Comparison of ENCODE assay signal across 28 cellular contexts in the genomic region with DNA sequence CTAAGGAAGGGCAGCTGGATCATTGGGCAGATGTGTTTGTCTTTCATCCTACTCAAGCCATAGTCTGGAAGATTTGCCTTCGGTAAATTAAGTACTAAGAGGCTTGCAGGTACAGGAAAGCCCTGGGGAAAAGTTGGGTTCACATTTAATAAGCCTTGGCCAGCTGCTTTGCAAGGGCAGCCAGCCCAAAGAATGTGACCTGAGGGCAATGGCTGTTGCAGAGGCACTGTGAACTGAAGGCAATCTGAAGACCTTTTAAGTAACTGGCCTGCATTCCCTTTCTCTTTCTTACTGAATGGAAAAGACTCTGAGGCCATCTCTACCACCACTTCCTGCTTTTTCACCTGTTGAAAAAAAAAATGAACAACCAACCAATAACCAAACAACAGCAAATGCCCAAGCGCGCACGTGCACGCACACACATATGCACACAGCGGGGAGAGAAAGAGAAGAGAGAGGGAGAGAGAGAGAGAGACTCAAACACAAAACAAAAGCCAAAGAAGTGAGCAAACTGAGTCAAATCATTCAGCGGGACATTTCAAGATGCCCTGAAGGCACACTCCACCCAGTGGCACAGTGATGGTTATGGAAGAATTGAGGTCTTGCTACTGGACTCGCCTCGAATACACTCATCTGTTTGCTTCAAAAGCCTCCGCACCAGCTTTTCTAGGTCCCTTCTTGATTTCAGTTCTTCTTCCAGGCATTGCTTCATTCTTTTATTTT. TPM values are rescaled to one million over a fixed set of nuclear protein-coding genes. Genes with fewer than 3 reads are reported as not detected.
A peak's percentile ranks its signal among the peaks of the same experiment; 100 is the strongest.
DNase-seq lines count a peak whose midpoint lies in the region; ATAC-seq, FAIRE-seq and TF ChIP-seq lines count a peak whose summit lies in the region.
"Had no signal": no experiment of that assay in that cellular context is flagged by ENCODE, and none has a peak within 500 bp of the region (broad histone marks: within the 10 kb centered on the region; RNA-seq: fewer than 3 reads in every experiment).

No MANE protein-coding gene starts in this region.

- FAIRE-seq in astrocyte (lab: Jason Lieb, UNC): peak; percentile 59

- TF ChIP-seq CTCF in astrocyte (IDR thresholded peaks at IDR 0.05; ENCODE audit: insufficient read depth, low read depth, low read length) (no peak), psoas muscle (IDR thresholded peaks at IDR 0.05) (no peak)

- peaks cover 10% of the 10 kb centered on the region for H3K36me3 ChIP-seq in CD4-positive, alpha-beta memory T cell (ENCODE audit: insufficient read depth, low read length)
- H3K36me3 ChIP-seq in SJCRH30 (no peaks in the 10 kb centered on the region), astrocyte (ENCODE audit: insufficient read depth, low read length) (no peaks in the 10 kb centered on the region), psoas muscle (ENCODE audit: insufficient read depth in 1 of 2, low read depth in 1 of 2) (peaks cover 0 to 72% of the 10 kb centered on the region in 2 donors)
- H3K36me3 ChIP-seq: cardiac muscle cell had no signal

- H3K27ac Mint-ChIP-seq in activated CD8-positive, alpha-beta memory T cell treated with anti-CD3 and anti-CD28 coated beads, Interleukin-2, amount 10 ng/mL, durations not matched to agents 7 days and 5 days: peak overlapping the region; percentile 68
- peak overlapping the region; percentile 74 to 93 (median 86) for H3K27ac Mint-ChIP-seq in CD4-positive, alpha-beta memory T cell
- no peak overlapping the region for H3K27ac Mint-ChIP-seq in astrocyte (ENCODE audit: unreplicated experiment)

- no peak overlapping the region for H2AFZ ChIP-seq in astrocyte (ENCODE audit: low read depth, low read length)

- peaks cover 88% of the 10 kb centered on the region for H3K36me3 Mint-ChIP-seq in activated CD8-positive, alpha-beta memory T cell treated with anti-CD3 and anti-CD28 coated beads, Interleukin-2, amount 10 ng/mL, durations not matched to agents 7 days and 5 days
- peaks cover 47 to 68% of the 10 kb centered on the region in 2 donors for H3K36me3 Mint-ChIP-seq in CD4-positive, alpha-beta memory T cell
- H3K36me3 Mint-ChIP-seq in astrocyte (ENCODE audit: low read depth, unreplicated experiment): peaks cover 8% of the 10 kb centered on the region

- no peaks in the 10 kb centered on the region for H3K79me2 ChIP-seq in astrocyte (ENCODE audit: insufficient read depth, low read length)

- no peak overlapping the region for H3K4me2 ChIP-seq in astrocyte (ENCODE audit: low read length)
- H3K4me2 ChIP-seq: BLaER1 had no signal

- no peaks in the 10 kb centered on the region for H4K20me1 ChIP-seq in astrocyte (ENCODE audit: insufficient read depth, low read length)

- POLR2A ChIA-PET in CD4-positive, alpha-beta memory T cell (lab: Charles Lee; ENCODE audit: partially characterized antibody): interaction anchor here (1.3 to 14.8 kb wide), 6 partner anchors 8 to 39 kb away, joined by 5 to 163 read pairs (median 18); no protein-coding TSS in a partner anchor

- WGBS in psoas muscle, 3 donors: 82 to 91% (median 88%) methylated on average over 10 of the region's 10 CpGs

- H3K4me1 Mint-ChIP-seq in activated CD8-positive, alpha-beta memory T cell treated with anti-CD3 and anti-CD28 coated beads, Interleukin-2, amount 10 ng/mL, durations not matched to agents 7 days and 5 days: peaks cover 53% of the 10 kb centered on the region
- H3K4me1 Mint-ChIP-seq in CD4-positive, alpha-beta memory T cell: peaks cover 55 to 96% (median 76%) of the 10 kb centered on the region in 4 donors
- H3K4me1 Mint-ChIP-seq in astrocyte (ENCODE audit: low read depth, unreplicated experiment): peaks cover 3% of the 10 kb centered on the region

- peaks cover 95% of the 10 kb centered on the region for H3K4me1 ChIP-seq in CD4-positive, alpha-beta memory T cell (ENCODE audit: insufficient read depth, low read length)
- no peaks in the 10 kb centered on the region for H3K4me1 ChIP-seq in SJCRH30
- no peaks in the 10 kb centered on the region for H3K4me1 ChIP-seq in astrocyte (ENCODE audit: insufficient read depth, low read length)
- H3K4me1 ChIP-seq in psoas muscle: no peaks in the 10 kb centered on the region

- no peak overlapping the region for H3K9ac ChIP-seq in astrocyte (ENCODE audit: low read length)
- H3K9ac ChIP-seq: BLaER1 had no signal

- H3K27ac ChIP-seq in CD4-positive, alpha-beta memory T cell (ENCODE audit: low read depth, low read length): no peak overlapping the region
- H3K27ac ChIP-seq in SJCRH30 (no peak overlapping the region), astrocyte (ENCODE audit: low read depth, low read length) (no peak overlapping the region), psoas muscle (no peak overlapping the region)
- H3K27ac ChIP-seq: BLaER1, cardiac muscle cell had no signal

- H3K27me3 ChIP-seq in CD4-positive, alpha-beta memory T cell (ENCODE audit: insufficient read depth, low read length): no peaks in the 10 kb centered on the region
- no peaks in the 10 kb centered on the region for H3K27me3 ChIP-seq in SJCRH30
- H3K27me3 ChIP-seq in astrocyte (ENCODE audit: insufficient read depth, low read length): no peaks in the 10 kb centered on the region
- H3K27me3 ChIP-seq in psoas muscle (ENCODE audit: insufficient read depth in 3 of 3, low read length in 2 of 3): no peaks in the 10 kb centered on the region
- H3K27me3 ChIP-seq: cardiac muscle cell, spleen had no signal

- intact Hi-C loops in CD4-positive, alpha-beta memory T cell (cut with micrococcal nuclease): no loop called here
- intact Hi-C loops in psoas muscle (cut with DNase I): no loop called here

- H3K27me3 Mint-ChIP-seq in activated CD8-positive, alpha-beta memory T cell treated with anti-CD3 and anti-CD28 coated beads, Interleukin-2, amount 10 ng/mL, durations not matched to agents 7 days and 5 days: no peaks in the 10 kb centered on the region
- H3K27me3 Mint-ChIP-seq in CD4-positive, alpha-beta memory T cell: no peaks in the 10 kb centered on the region
- H3K27me3 Mint-ChIP-seq in astrocyte (ENCODE audit: low read depth, unreplicated experiment): peaks cover 2% of the 10 kb centered on the region
- H3K27me3 Mint-ChIP-seq: naive B cell had no signal

- CTCF ChIA-PET in activated CD8-positive, alpha-beta memory T cell treated with anti-CD3 and anti-CD28 coated beads, Interleukin-2, amount 10 ng/mL, durations not matched to agents 7 days and 5 days (lab: Charles Lee): interaction anchor here (1.9 kb wide), 1 partner anchor 58 kb away, joined by 5 read pairs; no protein-coding TSS in a partner anchor
- CTCF ChIA-PET in CD4-positive, alpha-beta memory T cell (lab: Charles Lee; ENCODE audit: partially characterized antibody): no interaction called here

- peaks cover 6% of the 10 kb centered on the region for H3K9me3 Mint-ChIP-seq in activated CD8-positive, alpha-beta memory T cell treated with anti-CD3 and anti-CD28 coated beads, Interleukin-2, amount 10 ng/mL, durations not matched to agents 7 days and 5 days (ENCODE audit: low read depth)
- H3K9me3 Mint-ChIP-seq in CD4-positive, alpha-beta memory T cell: peaks cover 0 to 6% (median 0%) of the 10 kb centered on the region in 8 donors
- H3K9me3 Mint-ChIP-seq in astrocyte (ENCODE audit: unreplicated experiment): peaks cover 5% of the 10 kb centered on the region
- H3K9me3 Mint-ChIP-seq: activated T-cell treated with anti-CD3 and anti-CD28 coated beads, Interleukin-2, amount 50 U/mL, for 4 hours had no signal

- H3K4me3 Mint-ChIP-seq in activated CD8-positive, alpha-beta memory T cell treated with anti-CD3 and anti-CD28 coated beads, Interleukin-2, amount 10 ng/mL, durations not matched to agents 7 days and 5 days: no peak overlapping the region
- H3K4me3 Mint-ChIP-seq in CD4-positive, alpha-beta memory T cell: peak overlapping the region in 6 of 8 donors; percentile 2 to 77 (median 38)
- H3K4me3 Mint-ChIP-seq in astrocyte (ENCODE audit: unreplicated experiment): no peak overlapping the region
- H3K4me3 Mint-ChIP-seq: activated T-cell treated with anti-CD3 and anti-CD28 coated beads, Interleukin-2, amount 50 U/mL, for 4 hours; naive B cell had no signal

- no peak overlapping the region for H3K4me3 ChIP-seq in CD4-positive, alpha-beta memory T cell (ENCODE audit: low read length in 2 of 2)
- H3K4me3 ChIP-seq in SJCRH30 (no peak overlapping the region), astrocyte (ENCODE audit: insufficient read depth, low read depth, low read length) (no peak overlapping the region), psoas muscle (no peak overlapping the region)
- H3K4me3 ChIP-seq: BLaER1, cardiac muscle cell, spleen had no signal

- H3K9me3 ChIP-seq in CD4-positive, alpha-beta memory T cell (ENCODE audit: control insufficient read depth in 1 of 2, low read length in 2 of 2): no peaks in the 10 kb centered on the region
- H3K9me3 ChIP-seq in SJCRH30 (replicated peaks) (no peaks in the 10 kb centered on the region), astrocyte (ENCODE audit: insufficient read depth, low read depth, low read length) (peaks cover 2% of the 10 kb centered on the region), psoas muscle (peaks cover 10% of the 10 kb centered on the region)

- no peak for DNase-seq in activated CD8-positive, alpha-beta memory T cell treated with anti-CD3 and anti-CD28 coated beads, Interleukin-2, amount 10 ng/mL, durations not matched to agents 7 days and 5 days
- no peak for DNase-seq in activated CD8-positive, alpha-beta memory T cell treated with anti-CD3 and anti-CD28 coated beads for 24 hours
- DNase-seq in CD4-positive, alpha-beta memory T cell: peak in 2 of 5 donors; percentile 31 to 48
- DNase-seq in SJCRH30: peak; percentile 4 to 17
- DNase-seq in astrocyte (ENCODE audit: low read depth): no peak
- DNase-seq in psoas muscle: no peak
- DNase-seq: activated CD4-positive, alpha-beta T cell treated with anti-CD3 and anti-CD28 coated beads, Interleukin-2, amount 50 U/mL, for 4 hours; activated T-cell treated with anti-CD3 and anti-CD28 coated beads, Interleukin-2, amount 50 U/mL, for 4 hours; amniotic stem cell; left cardiac atrium; mesenchymal stem cell; naive B cell; NCI-H1092 treated with DMSO at 0.1 percent for 48 hours; NCI-H1930; NCI-H2227 treated with DMSO at 0.1 percent for 48 hours; occipital lobe; retina; SIG-M5; spleen had no signal

- no peak for ATAC-seq in activated CD8-positive, alpha-beta memory T cell treated with anti-CD3 and anti-CD28 coated beads, Interleukin-2, amount 10 ng/mL, durations not matched to agents 7 days and 5 days
- ATAC-seq in psoas muscle (no peak), GM21367 (IDR thresholded peaks at IDR 0.05; ENCODE audit: unreplicated experiment) (no peak), HG03159 (IDR thresholded peaks at IDR 0.05; ENCODE audit: unreplicated experiment) (no peak)
- ATAC-seq: activated T-cell treated with anti-CD3 and anti-CD28 coated beads, Interleukin-2, amount 50 U/mL, for 4 hours; left cardiac atrium had no signal

RNA-seq across cellular contexts. Expression of gene CD40LG, which starts 19.6 kb away (rescaled TPM):
- 10 to 100 TPM in 1 of 2 experiments, 1 to 10 TPM in 1; 5.9 to 12.7 TPM for total RNA-seq in activated CD8-positive, alpha-beta memory T cell treated with anti-CD3 and anti-CD28 coated beads, Interleukin-2, amount 10 ng/mL, durations not matched to agents 7 days and 5 days
- total RNA-seq in CD4-positive, alpha-beta memory T cell: 10 to 100 TPM; 68.4 to 75.0 TPM
- 100 to 1,000 TPM; 109 to 137 TPM for polyA plus RNA-seq in CD4-positive, alpha-beta memory T cell
- total RNA-seq in SJCRH30 (2014; rRNA removed; shearing (Covaris generic)): not detected in 2 replicates
- total RNA-seq in astrocyte: not detected in 2 replicates
- total RNA-seq in psoas muscle: under 1 TPM in 1 of 4 donors, not detected in 3; 0.25 TPM
- not detected for polyA plus RNA-seq in psoas muscle
- total RNA-seq: cardiac muscle cell, dermis microvascular lymphatic vessel endothelial cell, endothelial cell of umbilical vein, H4, LHCN-M2, occipital lobe, ureter had no signal
- polyA plus RNA-seq: cardiac muscle cell, endothelial cell of umbilical vein had no signal

Comparison
In these comparisons a context has a peak if more than half of its experiments do, and no peak if none do; other contexts are left out.
1. DNase-seq: peak in SJCRH30 (2 of 2); none in activated CD8-positive, alpha-beta memory T cell treated with anti-CD3 and anti-CD28 coated beads, Interleukin-2, amount 10 ng/mL, durations not matched to agents 7 days and 5 days (single experiment), activated CD8-positive, alpha-beta memory T cell treated with anti-CD3 and anti-CD28 coated beads for 24 hours (single experiment), astrocyte (single experiment) and psoas muscle (0 of 2).
2. H3K4me3 Mint-ChIP-seq: peak in CD4-positive, alpha-beta memory T cell (6 of 8); none in activated CD8-positive, alpha-beta memory T cell treated with anti-CD3 and anti-CD28 coated beads, Interleukin-2, amount 10 ng/mL, durations not matched to agents 7 days and 5 days (single experiment) and astrocyte (single experiment).